ENCODE assay signal across 20 cellular contexts in genomic region chr20:21312813-21313471, GRCh38.
"Had no signal": no experiment of that assay in that cellular context is flagged by ENCODE, and none has a peak within 500 bp of the region (broad histone marks: within the 10 kb centered on the region; RNA-seq: fewer than 3 reads in every experiment).

No MANE protein-coding gene starts in this region.

- DNase-seq: activated CD4-positive, alpha-beta T cell treated with anti-CD3 and anti-CD28 coated beads for 4 hours; activated CD8-positive, alpha-beta T cell treated with anti-CD3 and anti-CD28 coated beads for 36 hours; activated gamma-delta T cell; activated naive CD8-positive, alpha-beta T cell treated with anti-CD3 and anti-CD28 coated beads, Interleukin-2, amount 10 ng/mL, durations not matched to agents 7 days and 5 days; activated T-cell treated with anti-CD3 and anti-CD28 coated beads, Interleukin-2, amount 50 U/mL, for 4 hours; mucosa of descending colon; natural killer cell; retina; stimulated activated CD4-positive, alpha-beta T cell treated with anti-CD3 and anti-CD28 coated beads, Interleukin-2, amount 100 ng/mL, for 48 hours; stimulated activated naive B cell treated with anti-CD40 and anti-IgM and Interleukin-4, amounts not matched to agents 10 μg/mL and 1 μg/mL and 100 μg/mL, for 72 hours; T-cell; T1000; tibial artery; WERI-Rb-1 had no signal

- H3K36me3 ChIP-seq: neutrophil, tibial artery had no signal

- H3K27ac Mint-ChIP-seq: activated naive CD8-positive, alpha-beta T cell treated with anti-CD3 and anti-CD28 coated beads, Interleukin-2, amount 10 ng/mL, durations not matched to agents 7 days and 5 days; natural killer cell; stimulated activated naive B cell treated with anti-CD40 and anti-IgM and Interleukin-4, amounts not matched to agents 10 μg/mL and 1 μg/mL and 100 μg/mL, for 72 hours; T-cell had no signal

- H3K9me3 Mint-ChIP-seq: activated CD8-positive, alpha-beta T cell treated with anti-CD3 and anti-CD28 coated beads for 36 hours; activated T-cell treated with anti-CD3 and anti-CD28 coated beads, Interleukin-2, amount 50 U/mL, for 4 hours; natural killer cell had no signal

- H3K4me3 ChIP-seq: ascending aorta, mucosa of descending colon, SK-N-MC, tibial artery had no signal

- H3K27me3 ChIP-seq: ascending aorta, neutrophil, tibial artery had no signal

- H3K36me3 Mint-ChIP-seq: natural killer cell had no signal

- H3K9me3 ChIP-seq: ascending aorta, mucosa of descending colon, neutrophil, tibial artery had no signal

- H3K27me3 Mint-ChIP-seq: activated CD8-positive, alpha-beta T cell treated with anti-CD3 and anti-CD28 coated beads for 36 hours; activated naive CD8-positive, alpha-beta T cell treated with anti-CD3 and anti-CD28 coated beads, Interleukin-2, amount 10 ng/mL, durations not matched to agents 7 days and 5 days; stimulated activated naive B cell treated with anti-CD40 and anti-IgM and Interleukin-4, amounts not matched to agents 10 μg/mL and 1 μg/mL and 100 μg/mL, for 72 hours; T-cell had no signal

- H3K27ac ChIP-seq: ascending aorta, neutrophil, SK-N-MC, tibial artery, WERI-Rb-1 had no signal

- FAIRE-seq: bronchial epithelial cell, islet of Langerhans had no signal

- ATAC-seq: activated CD8-positive, alpha-beta T cell treated with anti-CD3 and anti-CD28 coated beads for 36 hours; activated T-cell treated with anti-CD3 and anti-CD28 coated beads, Interleukin-2, amount 50 U/mL, for 4 hours; esophagus mucosa; mucosa of descending colon; natural killer cell; stimulated activated naive B cell treated with anti-CD40 and anti-IgM and Interleukin-4, amounts not matched to agents 10 μg/mL and 1 μg/mL and 100 μg/mL, for 72 hours; T-cell had no signal

- H3K4me3 Mint-ChIP-seq: activated CD8-positive, alpha-beta T cell treated with anti-CD3 and anti-CD28 coated beads for 36 hours; activated naive CD8-positive, alpha-beta T cell treated with anti-CD3 and anti-CD28 coated beads, Interleukin-2, amount 10 ng/mL, durations not matched to agents 7 days and 5 days; activated T-cell treated with anti-CD3 and anti-CD28 coated beads, Interleukin-2, amount 50 U/mL, for 4 hours; natural killer cell; stimulated activated naive B cell treated with anti-CD40 and anti-IgM and Interleukin-4, amounts not matched to agents 10 μg/mL and 1 μg/mL and 100 μg/mL, for 72 hours had no signal
